1 cellular context compared by ENCODE assay signal in the genomic region with DNA sequence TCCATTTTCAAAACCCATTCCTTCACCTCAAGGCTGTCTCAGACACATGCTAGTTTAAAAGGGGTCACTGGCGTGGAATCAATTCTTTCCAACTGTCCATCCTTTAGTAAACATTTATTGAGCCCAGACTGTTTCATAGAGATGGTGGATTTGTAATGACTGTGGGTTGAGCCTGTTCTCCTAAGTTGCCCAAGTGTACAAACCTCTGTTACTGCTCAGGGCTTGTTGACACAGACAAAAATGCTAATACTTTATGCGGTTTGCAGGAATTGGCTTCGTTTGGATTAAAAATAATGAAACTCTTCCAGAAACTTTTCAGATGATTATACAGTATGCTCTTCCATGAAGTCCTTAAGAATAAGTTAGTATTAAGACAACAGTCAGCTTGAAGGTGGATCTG.
TF ChIP-seq lines count a peak whose summit lies in the region.

No MANE protein-coding gene starts in this region.

TF ChIP-seq in GM23338, 12 proteins besides CTCF, POLR2A, EP300 and RAD21 (continued from another document):
- TF ChIP-seq NANOG (IDR thresholded peaks at IDR 0.05; ENCODE audit: borderline replicate concordance), result no peak
- TF ChIP-seq, protein P1, sequence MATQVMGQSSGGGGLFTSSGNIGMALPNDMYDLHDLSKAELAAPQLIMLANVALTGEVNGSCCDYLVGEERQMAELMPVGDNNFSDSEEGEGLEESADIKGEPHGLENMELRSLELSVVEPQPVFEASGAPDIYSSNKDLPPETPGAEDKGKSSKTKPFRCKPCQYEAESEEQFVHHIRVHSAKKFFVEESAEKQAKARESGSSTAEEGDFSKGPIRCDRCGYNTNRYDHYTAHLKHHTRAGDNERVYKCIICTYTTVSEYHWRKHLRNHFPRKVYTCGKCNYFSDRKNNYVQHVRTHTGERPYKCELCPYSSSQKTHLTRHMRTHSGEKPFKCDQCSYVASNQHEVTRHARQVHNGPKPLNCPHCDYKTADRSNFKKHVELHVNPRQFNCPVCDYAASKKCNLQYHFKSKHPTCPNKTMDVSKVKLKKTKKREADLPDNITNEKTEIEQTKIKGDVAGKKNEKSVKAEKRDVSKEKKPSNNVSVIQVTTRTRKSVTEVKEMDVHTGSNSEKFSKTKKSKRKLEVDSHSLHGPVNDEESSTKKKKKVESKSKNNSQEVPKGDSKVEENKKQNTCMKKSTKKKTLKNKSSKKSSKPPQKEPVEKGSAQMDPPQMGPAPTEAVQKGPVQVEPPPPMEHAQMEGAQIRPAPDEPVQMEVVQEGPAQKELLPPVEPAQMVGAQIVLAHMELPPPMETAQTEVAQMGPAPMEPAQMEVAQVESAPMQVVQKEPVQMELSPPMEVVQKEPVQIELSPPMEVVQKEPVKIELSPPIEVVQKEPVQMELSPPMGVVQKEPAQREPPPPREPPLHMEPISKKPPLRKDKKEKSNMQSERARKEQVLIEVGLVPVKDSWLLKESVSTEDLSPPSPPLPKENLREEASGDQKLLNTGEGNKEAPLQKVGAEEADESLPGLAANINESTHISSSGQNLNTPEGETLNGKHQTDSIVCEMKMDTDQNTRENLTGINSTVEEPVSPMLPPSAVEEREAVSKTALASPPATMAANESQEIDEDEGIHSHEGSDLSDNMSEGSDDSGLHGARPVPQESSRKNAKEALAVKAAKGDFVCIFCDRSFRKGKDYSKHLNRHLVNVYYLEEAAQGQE (IDR thresholded peaks at IDR 0.05; ENCODE audit: unreplicated experiment), result no peak
- TF ChIP-seq, protein P2, sequence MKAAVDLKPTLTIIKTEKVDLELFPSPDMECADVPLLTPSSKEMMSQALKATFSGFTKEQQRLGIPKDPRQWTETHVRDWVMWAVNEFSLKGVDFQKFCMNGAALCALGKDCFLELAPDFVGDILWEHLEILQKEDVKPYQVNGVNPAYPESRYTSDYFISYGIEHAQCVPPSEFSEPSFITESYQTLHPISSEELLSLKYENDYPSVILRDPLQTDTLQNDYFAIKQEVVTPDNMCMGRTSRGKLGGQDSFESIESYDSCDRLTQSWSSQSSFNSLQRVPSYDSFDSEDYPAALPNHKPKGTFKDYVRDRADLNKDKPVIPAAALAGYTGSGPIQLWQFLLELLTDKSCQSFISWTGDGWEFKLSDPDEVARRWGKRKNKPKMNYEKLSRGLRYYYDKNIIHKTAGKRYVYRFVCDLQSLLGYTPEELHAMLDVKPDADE (IDR thresholded peaks at IDR 0.05), result no peak
- TF ChIP-seq POLR2AphosphoS5 (IDR thresholded peaks at IDR 0.05; ENCODE audit: low read depth), result no peak
- TF ChIP-seq ZNF114 (CRISPR knock-in tag; IDR thresholded peaks at IDR 0.05), result no peak
- no peak for TF ChIP-seq CREB1 (CRISPR knock-in tag; IDR thresholded peaks at IDR 0.05; ENCODE audit: low read depth)
- TF ChIP-seq, protein P3, sequence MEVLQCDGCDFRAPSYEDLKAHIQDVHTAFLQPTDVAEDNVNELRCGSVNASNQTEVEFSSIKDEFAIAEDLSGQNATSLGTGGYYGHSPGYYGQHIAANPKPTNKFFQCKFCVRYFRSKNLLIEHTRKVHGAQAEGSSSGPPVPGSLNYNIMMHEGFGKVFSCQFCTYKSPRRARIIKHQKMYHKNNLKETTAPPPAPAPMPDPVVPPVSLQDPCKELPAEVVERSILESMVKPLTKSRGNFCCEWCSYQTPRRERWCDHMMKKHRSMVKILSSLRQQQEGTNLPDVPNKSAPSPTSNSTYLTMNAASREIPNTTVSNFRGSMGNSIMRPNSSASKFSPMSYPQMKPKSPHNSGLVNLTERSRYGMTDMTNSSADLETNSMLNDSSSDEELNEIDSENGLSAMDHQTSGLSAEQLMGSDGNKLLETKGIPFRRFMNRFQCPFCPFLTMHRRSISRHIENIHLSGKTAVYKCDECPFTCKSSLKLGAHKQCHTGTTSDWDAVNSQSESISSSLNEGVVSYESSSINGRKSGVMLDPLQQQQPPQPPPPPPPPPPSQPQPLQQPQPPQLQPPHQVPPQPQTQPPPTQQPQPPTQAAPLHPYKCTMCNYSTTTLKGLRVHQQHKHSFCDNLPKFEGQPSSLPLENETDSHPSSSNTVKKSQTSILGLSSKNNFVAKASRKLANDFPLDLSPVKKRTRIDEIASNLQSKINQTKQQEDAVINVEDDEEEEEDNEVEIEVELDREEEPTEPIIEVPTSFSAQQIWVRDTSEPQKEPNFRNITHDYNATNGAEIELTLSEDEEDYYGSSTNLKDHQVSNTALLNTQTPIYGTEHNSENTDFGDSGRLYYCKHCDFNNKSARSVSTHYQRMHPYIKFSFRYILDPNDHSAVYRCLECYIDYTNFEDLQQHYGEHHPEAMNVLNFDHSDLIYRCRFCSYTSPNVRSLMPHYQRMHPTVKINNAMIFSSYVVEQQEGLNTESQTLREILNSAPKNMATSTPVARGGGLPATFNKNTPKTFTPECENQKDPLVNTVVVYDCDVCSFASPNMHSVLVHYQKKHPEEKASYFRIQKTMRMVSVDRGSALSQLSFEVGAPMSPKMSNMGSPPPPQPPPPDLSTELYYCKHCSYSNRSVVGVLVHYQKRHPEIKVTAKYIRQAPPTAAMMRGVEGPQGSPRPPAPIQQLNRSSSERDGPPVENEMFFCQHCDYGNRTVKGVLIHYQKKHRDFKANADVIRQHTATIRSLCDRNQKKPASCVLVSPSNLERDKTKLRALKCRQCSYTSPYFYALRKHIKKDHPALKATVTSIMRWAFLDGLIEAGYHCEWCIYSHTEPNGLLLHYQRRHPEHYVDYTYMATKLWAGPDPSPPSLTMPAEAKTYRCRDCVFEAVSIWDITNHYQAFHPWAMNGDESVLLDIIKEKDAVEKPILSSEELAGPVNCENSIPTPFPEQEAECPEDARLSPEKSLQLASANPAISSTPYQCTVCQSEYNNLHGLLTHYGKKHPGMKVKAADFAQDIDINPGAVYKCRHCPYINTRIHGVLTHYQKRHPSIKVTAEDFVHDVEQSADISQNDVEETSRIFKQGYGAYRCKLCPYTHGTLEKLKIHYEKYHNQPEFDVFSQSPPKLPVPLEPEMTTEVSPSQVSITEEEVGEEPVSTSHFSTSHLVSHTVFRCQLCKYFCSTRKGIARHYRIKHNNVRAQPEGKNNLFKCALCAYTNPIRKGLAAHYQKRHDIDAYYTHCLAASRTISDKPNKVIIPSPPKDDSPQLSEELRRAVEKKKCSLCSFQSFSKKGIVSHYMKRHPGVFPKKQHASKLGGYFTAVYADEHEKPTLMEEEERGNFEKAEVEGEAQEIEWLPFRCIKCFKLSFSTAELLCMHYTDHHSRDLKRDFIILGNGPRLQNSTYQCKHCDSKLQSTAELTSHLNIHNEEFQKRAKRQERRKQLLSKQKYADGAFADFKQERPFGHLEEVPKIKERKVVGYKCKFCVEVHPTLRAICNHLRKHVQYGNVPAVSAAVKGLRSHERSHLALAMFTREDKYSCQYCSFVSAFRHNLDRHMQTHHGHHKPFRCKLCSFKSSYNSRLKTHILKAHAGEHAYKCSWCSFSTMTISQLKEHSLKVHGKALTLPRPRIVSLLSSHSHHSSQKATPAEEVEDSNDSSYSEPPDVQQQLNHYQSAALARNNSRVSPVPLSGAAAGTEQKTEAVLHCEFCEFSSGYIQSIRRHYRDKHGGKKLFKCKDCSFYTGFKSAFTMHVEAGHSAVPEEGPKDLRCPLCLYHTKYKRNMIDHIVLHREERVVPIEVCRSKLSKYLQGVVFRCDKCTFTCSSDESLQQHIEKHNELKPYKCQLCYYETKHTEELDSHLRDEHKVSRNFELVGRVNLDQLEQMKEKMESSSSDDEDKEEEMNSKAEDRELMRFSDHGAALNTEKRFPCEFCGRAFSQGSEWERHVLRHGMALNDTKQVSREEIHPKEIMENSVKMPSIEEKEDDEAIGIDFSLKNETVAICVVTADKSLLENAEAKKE (CRISPR knock-in tag; IDR thresholded peaks at IDR 0.05), result no peak
